In genomic region chr16:73150790-73151189, GRCh38 we compare ENCODE assay signal across 19 cellular contexts.
"Had no signal": no experiment of that assay in that cellular context is flagged by ENCODE, and none has a peak within 500 bp of the region (broad histone marks: within the 10 kb centered on the region; RNA-seq: fewer than 3 reads in every experiment).

No MANE protein-coding gene starts in this region.

- H3K9me3 ChIP-seq: heart left ventricle, mucosa of descending colon, ovary, tibial nerve had no signal

- H3K9me3 Mint-ChIP-seq: neural progenitor cell; stimulated activated naive CD8-positive, alpha-beta T cell treated with anti-CD3 and anti-CD28 coated beads, Interleukin-15, Interleukin-2, amounts not matched to agents 100 ng/mL and 50 ng/mL, for 24 hours had no signal

- H3K27ac Mint-ChIP-seq: naive thymus-derived CD8-positive, alpha-beta T cell; progenitor cell of endocrine pancreas; stimulated activated effector memory CD8-positive, alpha-beta T cell treated with anti-CD3 and anti-CD28 coated beads, Interleukin-12 subunit alpha, Interleukin-12 subunit beta, amount 100 ng/mL, for 72 hours; stimulated activated naive CD8-positive, alpha-beta T cell treated with anti-CD3 and anti-CD28 coated beads, Interleukin-15, Interleukin-2, amounts not matched to agents 100 ng/mL and 50 ng/mL, for 24 hours had no signal

- H3K36me3 ChIP-seq: heart left ventricle, neural progenitor cell, ovary, tibial nerve had no signal

- H3K27me3 Mint-ChIP-seq: progenitor cell of endocrine pancreas had no signal

- H3K36me3 Mint-ChIP-seq: naive thymus-derived CD8-positive, alpha-beta T cell; neural progenitor cell; stimulated activated effector memory CD8-positive, alpha-beta T cell treated with anti-CD3 and anti-CD28 coated beads, Interleukin-12 subunit alpha, Interleukin-12 subunit beta, amount 100 ng/mL, for 72 hours had no signal

- DNase-seq: dorsolateral prefrontal cortex; effector CD8-positive, alpha-beta T cell; heart left ventricle; hippocampal formation; kidney glomerular epithelial cell; mucosa of descending colon; naive thymus-derived CD8-positive, alpha-beta T cell; nucleus accumbens; ovary; right cardiac atrium; stimulated activated CD4-positive, alpha-beta T cell treated with anti-CD3 and anti-CD28 coated beads, Interleukin-4, amount 100 ng/mL, for 1 hour; stimulated activated CD8-positive, alpha-beta memory T cell treated with anti-CD3 and anti-CD28 coated beads, Interleukin-4, amount 100 ng/mL, for 48 hours had no signal

- H3K27me3 ChIP-seq: dorsolateral prefrontal cortex, heart left ventricle, neural progenitor cell, ovary, tibial nerve had no signal

- H3K4me3 Mint-ChIP-seq: naive thymus-derived CD8-positive, alpha-beta T cell; neural progenitor cell; stimulated activated effector memory CD8-positive, alpha-beta T cell treated with anti-CD3 and anti-CD28 coated beads, Interleukin-12 subunit alpha, Interleukin-12 subunit beta, amount 100 ng/mL, for 72 hours; stimulated activated naive CD8-positive, alpha-beta T cell treated with anti-CD3 and anti-CD28 coated beads, Interleukin-15, Interleukin-2, amounts not matched to agents 100 ng/mL and 50 ng/mL, for 24 hours had no signal

- H3K4me3 ChIP-seq: coronary artery, dorsolateral prefrontal cortex, heart left ventricle, mucosa of descending colon, neural progenitor cell, ovary, smooth muscle cell, tibial nerve had no signal

- H3K4me1 Mint-ChIP-seq: stimulated activated effector memory CD8-positive, alpha-beta T cell treated with anti-CD3 and anti-CD28 coated beads, Interleukin-12 subunit alpha, Interleukin-12 subunit beta, amount 100 ng/mL, for 72 hours had no signal

- ATAC-seq: heart left ventricle; mucosa of descending colon; naive thymus-derived CD8-positive, alpha-beta T cell; right cardiac atrium; stimulated activated effector memory CD8-positive, alpha-beta T cell treated with anti-CD3 and anti-CD28 coated beads, Interleukin-12 subunit alpha, Interleukin-12 subunit beta, amount 100 ng/mL, for 72 hours had no signal

- H3K27ac ChIP-seq: neural progenitor cell, ovary had no signal
